Comparison of ENCODE assay signal across 8 cellular contexts in genomic region chr11:72239849-72240460, GRCh38. TPM values are rescaled to one million over a fixed set of nuclear protein-coding genes. Genes with fewer than 3 reads are reported as not detected.
A peak's percentile ranks its signal among the peaks of the same experiment; 100 is the strongest.
DNase-seq lines count a peak whose midpoint lies in the region; ATAC-seq and TF ChIP-seq lines count a peak whose summit lies in the region.

No MANE protein-coding gene starts in this region.

- ATAC-seq in activated T-cell treated with anti-CD3 and anti-CD28 coated beads, Interleukin-2, amount 50 U/mL, for 72 hours (replicated peaks in 1 of 2), result peak in 1 of 2 donors; percentile 17
- ATAC-seq in GM19455 (IDR thresholded peaks at IDR 0.05; ENCODE audit: unreplicated experiment), result no peak
- ATAC-seq in GM21723 (IDR thresholded peaks at IDR 0.05; ENCODE audit: unreplicated experiment), result no peak

- H3K9me3 ChIP-seq in testis, result no peaks in the 10 kb centered on the region

- H3K27me3 ChIP-seq in testis, result peaks cover 4% of the 10 kb centered on the region

- TF ChIP-seq POLR2A in testis (IDR thresholded peaks at IDR 0.05), result no peak

- no peak overlapping the region for H3K27ac Mint-ChIP-seq in activated T-cell treated with anti-CD3 and anti-CD28 coated beads, Interleukin-2, amount 50 U/mL, for 72 hours
- no peak overlapping the region for H3K27ac Mint-ChIP-seq in activated T-cell treated with anti-CD3 and anti-CD28 coated beads, Interleukin-2, amount 50 U/mL, for 24 hours

- H3K36me3 ChIP-seq in testis (ENCODE audit: low read depth, missing control alignments), result no peaks in the 10 kb centered on the region

- intact Hi-C loops in testis (cut with DNase I; ENCODE audit: low total_unique reads), result no loop called here

- 0 to 1% methylated on average over 5 to 63 of the region's 69 CpGs for WGBS in testis, 2 donors

- peaks cover 2 to 5% of the 10 kb centered on the region in 2 donors for H3K36me3 Mint-ChIP-seq in activated T-cell treated with anti-CD3 and anti-CD28 coated beads, Interleukin-2, amount 50 U/mL, for 72 hours (ENCODE audit: insufficient read depth in 2 of 2)
- H3K36me3 Mint-ChIP-seq in activated T-cell treated with anti-CD3 and anti-CD28 coated beads, Interleukin-2, amount 50 U/mL, for 24 hours (ENCODE audit: low read depth), result peaks cover 35% of the 10 kb centered on the region

- H3K4me3 Mint-ChIP-seq in activated T-cell treated with anti-CD3 and anti-CD28 coated beads, Interleukin-2, amount 50 U/mL, for 72 hours, result peak overlapping the region; percentile 66 to 86
- H3K4me3 Mint-ChIP-seq in activated T-cell treated with anti-CD3 and anti-CD28 coated beads, Interleukin-2, amount 50 U/mL, for 24 hours, result no peak overlapping the region

- peak overlapping the region; percentile 29 to 34 for H3K4me3 ChIP-seq in testis

- no peak for TF ChIP-seq CTCF in testis (IDR thresholded peaks at IDR 0.05)

- H3K9me3 Mint-ChIP-seq in activated T-cell treated with anti-CD3 and anti-CD28 coated beads, Interleukin-2, amount 50 U/mL, for 72 hours, result no peaks in the 10 kb centered on the region
- H3K9me3 Mint-ChIP-seq in activated T-cell treated with anti-CD3 and anti-CD28 coated beads, Interleukin-2, amount 50 U/mL, for 24 hours, result no peaks in the 10 kb centered on the region

- H3K27ac ChIP-seq in testis, result no peak overlapping the region

- no peak for DNase-seq in activated T-cell treated with anti-CD3 and anti-CD28 coated beads, Interleukin-2, amount 50 U/mL, for 72 hours
- no peak for DNase-seq in activated T-cell treated with anti-CD3 and anti-CD28 coated beads, Interleukin-2, amount 50 U/mL, for 24 hours
- peak; percentile 70 for DNase-seq in astrocyte of the hippocampus (ENCODE audit: low read depth, low spot score)
- peak; percentile 11 for DNase-seq in kidney glomerular epithelial cell (lab: John Stamatoyannopoulos, UW)
- no peak for DNase-seq in testis
- DNase-seq in stimulated activated naive CD4-positive, alpha-beta T cell (lab: John Stamatoyannopoulos, UW), result no peak

- H3K4me1 ChIP-seq in testis, result peaks cover 15% of the 10 kb centered on the region

- peaks cover 46% of the 10 kb centered on the region for H3K27me3 Mint-ChIP-seq in activated T-cell treated with anti-CD3 and anti-CD28 coated beads, Interleukin-2, amount 50 U/mL, for 72 hours (ENCODE audit: low read depth)
- H3K27me3 Mint-ChIP-seq in activated T-cell treated with anti-CD3 and anti-CD28 coated beads, Interleukin-2, amount 50 U/mL, for 24 hours, result peaks cover 45% of the 10 kb centered on the region

- H3K4me1 Mint-ChIP-seq in activated T-cell treated with anti-CD3 and anti-CD28 coated beads, Interleukin-2, amount 50 U/mL, for 72 hours (ENCODE audit: low read depth), result peaks cover 22% of the 10 kb centered on the region
- peaks cover 23% of the 10 kb centered on the region for H3K4me1 Mint-ChIP-seq in activated T-cell treated with anti-CD3 and anti-CD28 coated beads, Interleukin-2, amount 50 U/mL, for 24 hours (ENCODE audit: low read depth)

RNA-seq across cellular contexts. Expression of gene PHOX2A, which starts 4.0 kb away (rescaled TPM):
- total RNA-seq in activated T-cell treated with anti-CD3 and anti-CD28 coated beads, Interleukin-2, amount 50 U/mL, for 72 hours, result not detected
- total RNA-seq in testis, result 1 to 10 TPM; 1.3 to 2.0 TPM
- 1.6 TPM for polyA plus RNA-seq in testis (ENCODE audit: insufficient read depth, low read depth, low replicate concordance)

RNA-seq across cellular contexts. Expression of gene INPPL1, which starts 15.4 kb away (rescaled TPM):
- 100 to 1,000 TPM; 147 to 154 TPM for total RNA-seq in activated T-cell treated with anti-CD3 and anti-CD28 coated beads, Interleukin-2, amount 50 U/mL, for 72 hours
- 100 to 1,000 TPM; 120 to 132 TPM for total RNA-seq in testis
- polyA plus RNA-seq in testis (ENCODE audit: insufficient read depth, low read depth, low replicate concordance), result 48.1 TPM

RNA-seq across cellular contexts. Expression of gene FOLR2, which starts 23.4 kb away (rescaled TPM):
- total RNA-seq in activated T-cell treated with anti-CD3 and anti-CD28 coated beads, Interleukin-2, amount 50 U/mL, for 72 hours, result not detected
- total RNA-seq in testis, result 1 to 10 TPM; 1.3 to 8.7 TPM
- polyA plus RNA-seq in testis (ENCODE audit: insufficient read depth, low read depth, low replicate concordance), result 37.3 TPM

RNA-seq across cellular contexts. Expression of gene FOLR1, which starts 48.0 kb away (rescaled TPM):
- total RNA-seq in activated T-cell treated with anti-CD3 and anti-CD28 coated beads, Interleukin-2, amount 50 U/mL, for 72 hours, result not detected
- total RNA-seq in testis, result 1 to 10 TPM in 1 of 2 donors, not detected in 1; 1.2 TPM
- polyA plus RNA-seq in testis (ENCODE audit: insufficient read depth, low read depth, low replicate concordance), result 3.7 TPM

Comparison
In these comparisons a context has a peak if more than half of its experiments do, and no peak if none do; other contexts are left out.
1. DNase-seq: peak in astrocyte of the hippocampus (single experiment) and kidney glomerular epithelial cell (single experiment); none in activated T-cell treated with anti-CD3 and anti-CD28 coated beads, Interleukin-2, amount 50 U/mL, for 72 hours (0 of 2), activated T-cell treated with anti-CD3 and anti-CD28 coated beads, Interleukin-2, amount 50 U/mL, for 24 hours (single experiment), testis (single experiment) and stimulated activated naive CD4-positive, alpha-beta T cell (0 of 6).